ENCODE assay signal across 17 cellular contexts in genomic region chr9:107827304-107827703, GRCh38.
DNase-seq lines count a peak whose midpoint lies in the region; ATAC-seq, FAIRE-seq and TF ChIP-seq lines count a peak whose summit lies in the region.
"Had no signal": no experiment of that assay in that cellular context is flagged by ENCODE, and none has a peak within 500 bp of the region (broad histone marks: within the 10 kb centered on the region; RNA-seq: fewer than 3 reads in every experiment).

No MANE protein-coding gene starts in this region.

- DNase-seq in GM12878 (ENCODE audit: low read depth, low spot score) (peak; percentile 1), body of pancreas (no peak), head of caudate nucleus (no peak), upper lobe of left lung (no peak)
- no peak for DNase-seq in stimulated activated effector memory CD8-positive, alpha-beta T cell treated with anti-CD3 and anti-CD28 coated beads, Interleukin-12 subunit alpha, Interleukin-12 subunit beta, amount 100 ng/mL, for 72 hours (ENCODE audit: low spot score in 2 of 2)
- DNase-seq: activated CD4-positive, alpha-beta T cell treated with anti-CD3 and anti-CD28 coated beads, Interleukin-2, amount 50 U/mL, for 48 hours; activated effector memory CD4-positive, alpha-beta T cell treated with anti-CD3 and anti-CD28 coated beads, Interleukin-2, amount 50 U/mL, for 16 hours; CD4-positive, CD25-positive, alpha-beta regulatory T cell; H7; islet precursor cell; NCI-H2081; T1000 had no signal

- SMC1A ChIA-PET in GM12878 (lab: Charles Lee; ENCODE audit: uncharacterized antibody, unreplicated experiment), result interaction anchor here (0.7 to 1.2 kb wide), 5 partner anchors 14 to 549 kb away, joined by 3 to 4 read pairs (median 3); no protein-coding TSS in a partner anchor

- no peaks in the 10 kb centered on the region for H3K4me1 ChIP-seq in GM12878 (ENCODE audit: control insufficient read depth, insufficient read depth, low read length)
- H3K4me1 ChIP-seq in body of pancreas, result no peaks in the 10 kb centered on the region
- H3K4me1 ChIP-seq in upper lobe of left lung, result no peaks in the 10 kb centered on the region
- H3K4me1 ChIP-seq: parathyroid adenoma had no signal

- H3K27ac Mint-ChIP-seq in stimulated activated effector memory CD8-positive, alpha-beta T cell treated with anti-CD3 and anti-CD28 coated beads, Interleukin-12 subunit alpha, Interleukin-12 subunit beta, amount 100 ng/mL, for 72 hours, result no peak overlapping the region
- H3K27ac Mint-ChIP-seq: CD4-positive, CD25-positive, alpha-beta regulatory T cell had no signal

- intact Hi-C loops in GM12878 (cut with micrococcal nuclease; ENCODE audit: unreplicated experiment), result no loop called here
- intact Hi-C loops in body of pancreas (cut with DNase I), result no loop called here
- intact Hi-C loops in head of caudate nucleus (cut with DNase I), result no loop called here

- ATAC-seq in GM18867 (IDR thresholded peaks at IDR 0.05; ENCODE audit: unreplicated experiment) (peak; percentile 97), GM21515 (IDR thresholded peaks at IDR 0.05; ENCODE audit: unreplicated experiment) (peak; percentile 77), HG03060 (IDR thresholded peaks at IDR 0.05; ENCODE audit: low read depth, unreplicated experiment) (peak; percentile 79), GM12878 (peak; percentile 59), body of pancreas (no peak), upper lobe of left lung (ENCODE audit: low FRiP score in 2 of 2) (no peak)
- no peak for ATAC-seq in stimulated activated effector memory CD8-positive, alpha-beta T cell treated with anti-CD3 and anti-CD28 coated beads, Interleukin-12 subunit alpha, Interleukin-12 subunit beta, amount 100 ng/mL, for 72 hours

- H3K9me3 Mint-ChIP-seq in stimulated activated effector memory CD8-positive, alpha-beta T cell treated with anti-CD3 and anti-CD28 coated beads, Interleukin-12 subunit alpha, Interleukin-12 subunit beta, amount 100 ng/mL, for 72 hours, result peaks cover 15% of the 10 kb centered on the region

- H3K27me3 ChIP-seq in GM12878 (replicated peaks in 1 of 2; ENCODE audit: control insufficient read depth in 2 of 2, insufficient read depth in 2 of 2, low read length in 1 of 2) (no peaks in the 10 kb centered on the region), body of pancreas (no peaks in the 10 kb centered on the region), upper lobe of left lung (no peaks in the 10 kb centered on the region)

- no peaks in the 10 kb centered on the region for H3K36me3 Mint-ChIP-seq in stimulated activated effector memory CD8-positive, alpha-beta T cell treated with anti-CD3 and anti-CD28 coated beads, Interleukin-12 subunit alpha, Interleukin-12 subunit beta, amount 100 ng/mL, for 72 hours
- H3K36me3 Mint-ChIP-seq: CD4-positive, CD25-positive, alpha-beta regulatory T cell had no signal

- H3K4me3 ChIP-seq in GM12878 (no peak overlapping the region), body of pancreas (no peak overlapping the region), upper lobe of left lung (no peak overlapping the region)

- TF ChIP-seq CTCF in GM12878 (IDR thresholded peaks at IDR 0.05 in 2 of 3, conservative IDR thresholded peaks at IDR 0.05 in 1 of 3; ENCODE audit: control insufficient read depth in 2 of 3, extremely low read depth in 1 of 3, insufficient read depth in 1 of 3, low read depth in 3 of 3, low read length in 3 of 3), result no peak
- TF ChIP-seq CTCF in body of pancreas (IDR thresholded peaks at IDR 0.05), result no peak
- TF ChIP-seq CTCF in upper lobe of left lung (IDR thresholded peaks at IDR 0.05), result no peak

- H3K36me3 ChIP-seq in GM12878 (ENCODE audit: control insufficient read depth in 2 of 2, insufficient read depth in 2 of 2, low read length in 1 of 2) (no peaks in the 10 kb centered on the region), body of pancreas (replicated peaks in 1 of 2; ENCODE audit: insufficient read depth in 1 of 2, low read depth in 2 of 2) (no peaks in the 10 kb centered on the region), upper lobe of left lung (no peaks in the 10 kb centered on the region)

- POLR2A ChIA-PET in GM12878 (lab: Charles Lee), result interaction anchor here (0.5 kb wide), 1 partner anchor 72 kb away, joined by 4 read pairs; no protein-coding TSS in a partner anchor

- no peak for TF ChIP-seq EP300 in GM12878 (IDR thresholded peaks at IDR 0.05; ENCODE audit: borderline replicate concordance in 1 of 2, control insufficient read depth in 1 of 2, low read depth in 2 of 2, low read length in 2 of 2)
- TF ChIP-seq EP300 in upper lobe of left lung (IDR thresholded peaks at IDR 0.05), result no peak

- no peak overlapping the region for H2AFZ ChIP-seq in GM12878 (ENCODE audit: control insufficient read depth, low read depth, low read length)
- H2AFZ ChIP-seq: parathyroid adenoma had no signal

- BruUV-seq in GM12878 (replicated peaks; lab: Mats Ljungman, UMichigan), result no TSS peak

- TF ChIP-seq POLR2A in GM12878 (IDR thresholded peaks at IDR 0.05; ENCODE audit: low read depth, low read length) (no peak), body of pancreas (IDR thresholded peaks at IDR 0.05) (no peak), upper lobe of left lung (IDR thresholded peaks at IDR 0.05) (no peak)

- CTCF ChIA-PET in GM12878 (lab: Yijun Ruan, JAX), result interaction anchor here (1.3 kb wide), 1 partner anchor 11 kb away, joined by 3 read pairs; no protein-coding TSS in a partner anchor

- H3K79me2 ChIP-seq in GM12878 (ENCODE audit: control insufficient read depth, insufficient read depth, low read length), result no peaks in the 10 kb centered on the region
- H3K79me2 ChIP-seq: parathyroid adenoma had no signal

- no peaks in the 10 kb centered on the region for H4K20me1 ChIP-seq in GM12878 (ENCODE audit: control insufficient read depth, insufficient read depth)

- RAD21 ChIA-PET in GM12878 (lab: Charles Lee; ENCODE audit: unreplicated experiment), result interaction anchor here (1.2 kb wide), 1 partner anchor 15 kb away, joined by 6 read pairs; no protein-coding TSS in a partner anchor

- TF ChIP-seq RAD21 in GM12878 (IDR thresholded peaks at IDR 0.05; ENCODE audit: insufficient read depth, low read depth, low read length), result no peak

- WGBS in GM12878 (ENCODE audit: insufficient coverage, insufficient replicate concordance, low lambda C conversion rate, missing lambda C conversion rate), result 23% methylated on average over 2 of the region's 2 CpGs
- 51 to 65% methylated on average over 2 of the region's 2 CpGs for WGBS in body of pancreas, 2 donors
- 82 to 91% methylated on average over 2 of the region's 2 CpGs for WGBS in upper lobe of left lung, 2 donors

- H3K27ac ChIP-seq in GM12878 (ENCODE audit: control insufficient read depth, insufficient read depth), result no peak overlapping the region
- H3K27ac ChIP-seq in body of pancreas, result no peak overlapping the region
- no peak overlapping the region for H3K27ac ChIP-seq in upper lobe of left lung
- H3K27ac ChIP-seq: parathyroid adenoma had no signal

- no peaks in the 10 kb centered on the region for H3K9me3 ChIP-seq in GM12878 (replicated peaks; ENCODE audit: control insufficient read depth, insufficient read depth, low read length)
- peaks cover 0 to 4% (median 0%) of the 10 kb centered on the region in 3 donors for H3K9me3 ChIP-seq in body of pancreas
- peaks cover 0 to 10% (median 0%) of the 10 kb centered on the region in 4 donors for H3K9me3 ChIP-seq in upper lobe of left lung

- FAIRE-seq in GM12878 (lab: Jason Lieb, UNC), result no peak
- FAIRE-seq: bronchial epithelial cell had no signal

- H3K4me2 ChIP-seq in GM12878 (ENCODE audit: control insufficient read depth, insufficient read depth), result no peak overlapping the region

- no peak overlapping the region for H3K4me3 Mint-ChIP-seq in stimulated activated effector memory CD8-positive, alpha-beta T cell treated with anti-CD3 and anti-CD28 coated beads, Interleukin-12 subunit alpha, Interleukin-12 subunit beta, amount 100 ng/mL, for 72 hours
- H3K4me3 Mint-ChIP-seq: CD4-positive, CD25-positive, alpha-beta regulatory T cell had no signal

- no peaks in the 10 kb centered on the region for H3K4me1 Mint-ChIP-seq in stimulated activated effector memory CD8-positive, alpha-beta T cell treated with anti-CD3 and anti-CD28 coated beads, Interleukin-12 subunit alpha, Interleukin-12 subunit beta, amount 100 ng/mL, for 72 hours
- H3K4me1 Mint-ChIP-seq: CD4-positive, CD25-positive, alpha-beta regulatory T cell had no signal

- H3K9ac ChIP-seq in GM12878 (ENCODE audit: control insufficient read depth, insufficient read depth, low read length), result no peak overlapping the region
- H3K9ac ChIP-seq: parathyroid adenoma had no signal

- in situ Hi-C loops in GM12878 (cut with MboI), result no loop called here

TF ChIP-seq in GM12878, 131 proteins besides CTCF, POLR2A, EP300 and RAD21:
- no peak for TF ChIP-seq HCFC1 (IDR thresholded peaks at IDR 0.05; ENCODE audit: low read length)
- peak; percentile 88 for TF ChIP-seq ZNF24 (IDR thresholded peaks at IDR 0.05)
- peak in 1 of 2 experiments; percentile 18; a peak in 1 of 4 replicates for TF ChIP-seq BHLHE40 (IDR thresholded peaks at IDR 0.05; ENCODE audit: borderline replicate concordance in 1 of 2, low read depth in 2 of 2, low read length in 1 of 2)
TF ChIP-seq in GM12878: peak in this region for 2.

Comparison
In these comparisons a context has a peak if more than half of its experiments do, and no peak if none do; other contexts are left out.
1. ATAC-seq: peak in GM18867 (single experiment), GM21515 (single experiment), HG03060 (single experiment) and GM12878 (single experiment); none in body of pancreas (single experiment), stimulated activated effector memory CD8-positive, alpha-beta T cell treated with anti-CD3 and anti-CD28 coated beads, Interleukin-12 subunit alpha, Interleukin-12 subunit beta, amount 100 ng/mL, for 72 hours (single experiment) and upper lobe of left lung (0 of 2).